ENCODE assay signal across 1 cellular context in the genomic region with DNA sequence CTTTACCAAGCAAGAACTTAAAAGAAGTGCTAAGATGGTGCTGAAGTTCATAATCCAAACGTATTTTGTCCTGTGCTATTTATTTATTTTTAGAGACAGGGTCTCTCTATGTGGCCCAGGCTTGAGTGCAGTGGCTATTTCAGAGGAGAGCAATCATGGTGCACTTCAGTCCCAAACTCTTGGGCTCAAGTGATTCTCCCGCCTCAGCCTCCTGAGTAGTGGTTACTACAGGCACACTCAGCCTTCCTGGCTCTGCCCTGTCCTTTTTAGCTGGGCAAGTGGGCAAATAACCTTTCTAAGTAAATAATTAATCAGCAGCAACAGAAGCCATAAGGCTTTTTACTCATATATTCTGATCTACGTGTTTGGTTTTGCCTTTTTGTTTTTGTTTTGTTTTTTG.
TF ChIP-seq lines count a peak whose summit lies in the region.

No MANE protein-coding gene starts in this region.

TF ChIP-seq in HCT116, 20 proteins besides CTCF, POLR2A, EP300 and RAD21:
- TF ChIP-seq SIN3A (IDR thresholded peaks at IDR 0.05; ENCODE audit: low read depth) = no peak
- no peak for TF ChIP-seq CBX3 (IDR thresholded peaks at IDR 0.05; ENCODE audit: low read depth)
- no peak for TF ChIP-seq YY1 (IDR thresholded peaks at IDR 0.05; ENCODE audit: extremely low read depth, insufficient replicate concordance, low read depth, low read length)
- TF ChIP-seq MAX (IDR thresholded peaks at IDR 0.05) = no peak
- no peak for TF ChIP-seq SP1 (IDR thresholded peaks at IDR 0.05; ENCODE audit: low read depth)
- TF ChIP-seq EGR1 (IDR thresholded peaks at IDR 0.05; ENCODE audit: low read depth) = no peak
- TF ChIP-seq ZFX (IDR thresholded peaks at IDR 0.05) = no peak
- no peak for TF ChIP-seq EZH2phosphoT487 (IDR thresholded peaks at IDR 0.05; ENCODE audit: borderline replicate concordance)
- TF ChIP-seq POLR2AphosphoS5 (IDR thresholded peaks at IDR 0.05; ENCODE audit: low read depth, low read length) = no peak
- no peak for TF ChIP-seq ELF1 (IDR thresholded peaks at IDR 0.05; ENCODE audit: borderline replicate concordance, low read depth)
- no peak for TF ChIP-seq TCF7L2 (IDR thresholded peaks at IDR 0.05; ENCODE audit: borderline replicate concordance, extremely low read depth, insufficient read depth, insufficient read length)
- TF ChIP-seq, protein P1, sequence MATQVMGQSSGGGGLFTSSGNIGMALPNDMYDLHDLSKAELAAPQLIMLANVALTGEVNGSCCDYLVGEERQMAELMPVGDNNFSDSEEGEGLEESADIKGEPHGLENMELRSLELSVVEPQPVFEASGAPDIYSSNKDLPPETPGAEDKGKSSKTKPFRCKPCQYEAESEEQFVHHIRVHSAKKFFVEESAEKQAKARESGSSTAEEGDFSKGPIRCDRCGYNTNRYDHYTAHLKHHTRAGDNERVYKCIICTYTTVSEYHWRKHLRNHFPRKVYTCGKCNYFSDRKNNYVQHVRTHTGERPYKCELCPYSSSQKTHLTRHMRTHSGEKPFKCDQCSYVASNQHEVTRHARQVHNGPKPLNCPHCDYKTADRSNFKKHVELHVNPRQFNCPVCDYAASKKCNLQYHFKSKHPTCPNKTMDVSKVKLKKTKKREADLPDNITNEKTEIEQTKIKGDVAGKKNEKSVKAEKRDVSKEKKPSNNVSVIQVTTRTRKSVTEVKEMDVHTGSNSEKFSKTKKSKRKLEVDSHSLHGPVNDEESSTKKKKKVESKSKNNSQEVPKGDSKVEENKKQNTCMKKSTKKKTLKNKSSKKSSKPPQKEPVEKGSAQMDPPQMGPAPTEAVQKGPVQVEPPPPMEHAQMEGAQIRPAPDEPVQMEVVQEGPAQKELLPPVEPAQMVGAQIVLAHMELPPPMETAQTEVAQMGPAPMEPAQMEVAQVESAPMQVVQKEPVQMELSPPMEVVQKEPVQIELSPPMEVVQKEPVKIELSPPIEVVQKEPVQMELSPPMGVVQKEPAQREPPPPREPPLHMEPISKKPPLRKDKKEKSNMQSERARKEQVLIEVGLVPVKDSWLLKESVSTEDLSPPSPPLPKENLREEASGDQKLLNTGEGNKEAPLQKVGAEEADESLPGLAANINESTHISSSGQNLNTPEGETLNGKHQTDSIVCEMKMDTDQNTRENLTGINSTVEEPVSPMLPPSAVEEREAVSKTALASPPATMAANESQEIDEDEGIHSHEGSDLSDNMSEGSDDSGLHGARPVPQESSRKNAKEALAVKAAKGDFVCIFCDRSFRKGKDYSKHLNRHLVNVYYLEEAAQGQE (IDR thresholded peaks at IDR 0.05; ENCODE audit: low read depth) = no peak
- TF ChIP-seq FOSL1 (IDR thresholded peaks at IDR 0.05; ENCODE audit: low read depth) = no peak
